In the genomic region with DNA sequence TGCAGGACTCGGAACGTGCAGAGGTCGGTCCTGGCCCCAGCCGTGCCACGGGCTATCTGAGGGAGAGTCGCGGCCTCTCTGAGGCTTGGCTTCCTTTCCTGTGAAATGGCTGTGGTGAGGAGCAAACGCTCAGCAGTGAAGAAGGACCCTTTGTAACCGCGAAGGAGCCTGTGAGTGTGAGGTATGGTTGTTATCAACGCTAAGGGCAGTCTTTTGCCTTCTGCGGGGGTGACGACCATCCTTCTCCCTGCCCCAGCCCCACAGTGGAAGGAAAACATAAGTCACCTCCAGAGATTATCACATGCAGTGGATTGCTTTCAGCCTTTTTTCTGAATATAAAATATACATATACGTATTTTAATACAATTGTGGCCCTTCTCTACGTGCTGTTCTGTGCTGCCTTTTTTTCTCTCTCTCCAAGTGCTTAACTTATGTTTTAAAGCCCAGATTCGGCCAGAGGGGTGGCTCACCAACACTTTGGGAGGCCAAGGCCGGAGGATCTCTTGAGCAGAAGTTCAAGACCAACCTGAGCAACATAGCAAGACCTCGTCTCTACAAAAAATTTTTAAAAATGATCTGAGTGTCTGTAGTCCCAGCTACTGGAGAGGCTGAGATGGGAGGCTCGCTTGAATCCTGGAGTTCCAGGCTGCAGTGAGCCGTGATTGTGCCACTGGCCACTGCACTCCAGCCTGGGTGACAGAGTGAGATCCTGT, we compare ENCODE assay signal across 8 cellular contexts. TPM values are rescaled to one million over a fixed set of nuclear protein-coding genes. Genes with fewer than 3 reads are reported as not detected.
DNase-seq lines count a peak whose midpoint lies in the region.

No MANE protein-coding gene starts in this region.

- H3K4me3 ChIP-seq in thymus (ENCODE audit: low read length): peak overlapping the region; percentile 53

- H3K4me1 ChIP-seq in thymus (ENCODE audit: control insufficient read depth, insufficient read depth, low read length): peaks cover 19% of the 10 kb centered on the region

- 24% methylated on average over 20 of the region's 20 CpGs for WGBS in thymus

- H3K9me3 ChIP-seq in thymus (ENCODE audit: control insufficient read depth): no peaks in the 10 kb centered on the region

- H3K27me3 Mint-ChIP-seq in activated CD4-positive, alpha-beta T cell treated with anti-CD3 and anti-CD28 coated beads, Interleukin-2, amount 10 ng/mL, durations not matched to agents 24 days and 14 days: peaks cover 3% of the 10 kb centered on the region
- H3K27me3 Mint-ChIP-seq in activated T-helper 1 cell treated with anti-CD3 and anti-CD28 coated beads, Interleukin-12 subunit alpha, Interleukin-12 subunit beta, Interleukin-2, Interleukin-4 antibody, amounts not matched to agents 30 ng/mL and 10 ng/mL and 1 ng/mL, durations not matched to agents 14 hours and 24 hours and 36 hours (ENCODE audit: insufficient read depth): peaks cover 14% of the 10 kb centered on the region

- no peaks in the 10 kb centered on the region for H3K36me3 Mint-ChIP-seq in activated CD4-positive, alpha-beta T cell treated with anti-CD3 and anti-CD28 coated beads, Interleukin-2, amount 10 ng/mL, durations not matched to agents 24 days and 14 days (ENCODE audit: low read depth)
- H3K36me3 Mint-ChIP-seq in activated T-helper 1 cell treated with anti-CD3 and anti-CD28 coated beads, Interleukin-12 subunit alpha, Interleukin-12 subunit beta, Interleukin-2, Interleukin-4 antibody, amounts not matched to agents 30 ng/mL and 10 ng/mL and 1 ng/mL, durations not matched to agents 14 hours and 24 hours and 36 hours (ENCODE audit: low read depth): no peaks in the 10 kb centered on the region

- H3K36me3 ChIP-seq in thymus (ENCODE audit: control insufficient read depth, insufficient read depth): no peaks in the 10 kb centered on the region

- H3K27ac ChIP-seq in layer of hippocampus (ENCODE audit: low read depth, low read length): peak overlapping the region; percentile 69
- peak overlapping the region; percentile 31 for H3K27ac ChIP-seq in thymus (ENCODE audit: low read depth)

- DNase-seq in activated CD4-positive, alpha-beta T cell treated with anti-CD3 and anti-CD28 coated beads, Interleukin-2, amount 10 ng/mL, durations not matched to agents 24 days and 14 days: no peak
- no peak for DNase-seq in activated CD4-positive, alpha-beta T cell treated with anti-CD3 and anti-CD28 coated beads, Interleukin-2, amount 50 U/mL, for 4 hours
- DNase-seq in activated T-helper 1 cell treated with anti-CD3 and anti-CD28 coated beads, Interleukin-12 subunit alpha, Interleukin-12 subunit beta, Interleukin-2, Interleukin-4 antibody, amounts not matched to agents 30 ng/mL and 10 ng/mL and 1 ng/mL, durations not matched to agents 14 hours and 24 hours and 36 hours (ENCODE audit: low spot score): no peak
- DNase-seq in amygdala (lab: John Stamatoyannopoulos, UW) (no peak), MV-4-11 (lab: John Stamatoyannopoulos, UW) (no peak)
- DNase-seq in central memory CD4-positive, alpha-beta T cell: no peak

- intact Hi-C loops in activated CD4-positive, alpha-beta T cell treated with anti-CD3 and anti-CD28 coated beads, Interleukin-2, amount 10 ng/mL, durations not matched to agents 24 days and 14 days (cut with micrococcal nuclease): loop anchor here (1.0 to 2.0 kb wide), 5 partner anchors 9 to 71 kb away; no protein-coding TSS in a partner anchor
- intact Hi-C loops in activated T-helper 1 cell treated with anti-CD3 and anti-CD28 coated beads, Interleukin-12 subunit alpha, Interleukin-12 subunit beta, Interleukin-2, Interleukin-4 antibody, amounts not matched to agents 30 ng/mL and 10 ng/mL and 1 ng/mL, durations not matched to agents 14 hours and 24 hours and 36 hours (cut with micrococcal nuclease): loop anchor here (1.0 to 5.0 kb wide), 6 partner anchors 17 to 599 kb away; a partner anchor contains a TSS

- no peaks in the 10 kb centered on the region for H3K9me3 Mint-ChIP-seq in activated CD4-positive, alpha-beta T cell treated with anti-CD3 and anti-CD28 coated beads, Interleukin-2, amount 10 ng/mL, durations not matched to agents 24 days and 14 days
- H3K9me3 Mint-ChIP-seq in activated T-helper 1 cell treated with anti-CD3 and anti-CD28 coated beads, Interleukin-12 subunit alpha, Interleukin-12 subunit beta, Interleukin-2, Interleukin-4 antibody, amounts not matched to agents 30 ng/mL and 10 ng/mL and 1 ng/mL, durations not matched to agents 14 hours and 24 hours and 36 hours: no peaks in the 10 kb centered on the region

- no peaks in the 10 kb centered on the region for H3K27me3 ChIP-seq in layer of hippocampus (ENCODE audit: control insufficient read depth, insufficient read depth, low read length)
- H3K27me3 ChIP-seq in thymus (ENCODE audit: control insufficient read depth, insufficient read depth): no peaks in the 10 kb centered on the region

- peak overlapping the region; percentile 87 for H3K4me3 Mint-ChIP-seq in activated CD4-positive, alpha-beta T cell treated with anti-CD3 and anti-CD28 coated beads, Interleukin-2, amount 10 ng/mL, durations not matched to agents 24 days and 14 days
- H3K4me3 Mint-ChIP-seq in activated T-helper 1 cell treated with anti-CD3 and anti-CD28 coated beads, Interleukin-12 subunit alpha, Interleukin-12 subunit beta, Interleukin-2, Interleukin-4 antibody, amounts not matched to agents 30 ng/mL and 10 ng/mL and 1 ng/mL, durations not matched to agents 14 hours and 24 hours and 36 hours: peak overlapping the region; percentile 86

- peak overlapping the region; percentile 96 for H3K27ac Mint-ChIP-seq in activated CD4-positive, alpha-beta T cell treated with anti-CD3 and anti-CD28 coated beads, Interleukin-2, amount 10 ng/mL, durations not matched to agents 24 days and 14 days
- peak overlapping the region; percentile 99 for H3K27ac Mint-ChIP-seq in activated T-helper 1 cell treated with anti-CD3 and anti-CD28 coated beads, Interleukin-12 subunit alpha, Interleukin-12 subunit beta, Interleukin-2, Interleukin-4 antibody, amounts not matched to agents 30 ng/mL and 10 ng/mL and 1 ng/mL, durations not matched to agents 14 hours and 24 hours and 36 hours

- peaks cover 39% of the 10 kb centered on the region for H3K4me1 Mint-ChIP-seq in activated CD4-positive, alpha-beta T cell treated with anti-CD3 and anti-CD28 coated beads, Interleukin-2, amount 10 ng/mL, durations not matched to agents 24 days and 14 days
- peaks cover 45% of the 10 kb centered on the region for H3K4me1 Mint-ChIP-seq in activated T-helper 1 cell treated with anti-CD3 and anti-CD28 coated beads, Interleukin-12 subunit alpha, Interleukin-12 subunit beta, Interleukin-2, Interleukin-4 antibody, amounts not matched to agents 30 ng/mL and 10 ng/mL and 1 ng/mL, durations not matched to agents 14 hours and 24 hours and 36 hours (ENCODE audit: low read depth)

RNA-seq across cellular contexts. Expression of a gene that starts 17.4 kb away (rescaled TPM):
- total RNA-seq in activated CD4-positive, alpha-beta T cell treated with anti-CD3 and anti-CD28 coated beads, Interleukin-2, amount 10 ng/mL, durations not matched to agents 24 days and 14 days: 10.4 and 12.4 TPM in 2 replicates
- total RNA-seq in activated T-helper 1 cell treated with anti-CD3 and anti-CD28 coated beads, Interleukin-12 subunit alpha, Interleukin-12 subunit beta, Interleukin-2, Interleukin-4 antibody, amounts not matched to agents 30 ng/mL and 10 ng/mL and 1 ng/mL, durations not matched to agents 14 hours and 24 hours and 36 hours: 8.9 and 12.8 TPM in 2 replicates
- polyA plus RNA-seq in thymus: 47.4 TPM

RNA-seq across cellular contexts. Expression of a gene that starts 27.1 kb away (rescaled TPM):
- total RNA-seq in activated CD4-positive, alpha-beta T cell treated with anti-CD3 and anti-CD28 coated beads, Interleukin-2, amount 10 ng/mL, durations not matched to agents 24 days and 14 days: 55.0 and 57.7 TPM in 2 replicates
- total RNA-seq in activated T-helper 1 cell treated with anti-CD3 and anti-CD28 coated beads, Interleukin-12 subunit alpha, Interleukin-12 subunit beta, Interleukin-2, Interleukin-4 antibody, amounts not matched to agents 30 ng/mL and 10 ng/mL and 1 ng/mL, durations not matched to agents 14 hours and 24 hours and 36 hours: 52.7 and 60.3 TPM in 2 replicates
- 106 TPM for polyA plus RNA-seq in thymus

RNA-seq across cellular contexts. Expression of a gene that starts 45.6 kb away (rescaled TPM):
- 51.2 and 61.4 TPM in 2 replicates for total RNA-seq in activated CD4-positive, alpha-beta T cell treated with anti-CD3 and anti-CD28 coated beads, Interleukin-2, amount 10 ng/mL, durations not matched to agents 24 days and 14 days
- 56.2 and 63.3 TPM in 2 replicates for total RNA-seq in activated T-helper 1 cell treated with anti-CD3 and anti-CD28 coated beads, Interleukin-12 subunit alpha, Interleukin-12 subunit beta, Interleukin-2, Interleukin-4 antibody, amounts not matched to agents 30 ng/mL and 10 ng/mL and 1 ng/mL, durations not matched to agents 14 hours and 24 hours and 36 hours
- polyA plus RNA-seq in thymus: 36.7 TPM

RNA-seq across cellular contexts. Expression of a gene that starts 55.4 kb away (rescaled TPM):
- total RNA-seq in activated CD4-positive, alpha-beta T cell treated with anti-CD3 and anti-CD28 coated beads, Interleukin-2, amount 10 ng/mL, durations not matched to agents 24 days and 14 days: 0.19 TPM in 1 of 2 replicates, not detected in the other
- 0.44 TPM in 1 of 2 replicates, not detected in the other for total RNA-seq in activated T-helper 1 cell treated with anti-CD3 and anti-CD28 coated beads, Interleukin-12 subunit alpha, Interleukin-12 subunit beta, Interleukin-2, Interleukin-4 antibody, amounts not matched to agents 30 ng/mL and 10 ng/mL and 1 ng/mL, durations not matched to agents 14 hours and 24 hours and 36 hours
- polyA plus RNA-seq in thymus: 0.14 TPM
